Comparison of ENCODE assay signal across 28 cellular contexts in genomic region chr2:179946346-179946745, GRCh38.
"Had no signal": no experiment of that assay in that cellular context is flagged by ENCODE, and none has a peak within 500 bp of the region (broad histone marks: within the 10 kb centered on the region; RNA-seq: fewer than 3 reads in every experiment).

No MANE protein-coding gene starts in this region.

- H3K27me3 ChIP-seq: colonic mucosa, dorsolateral prefrontal cortex, esophagus muscularis mucosa, esophagus squamous epithelium, foreskin keratinocyte, gastrocnemius medialis, gastroesophageal sphincter, heart left ventricle, heart right ventricle had no signal

- H3K4me1 ChIP-seq: colonic mucosa, esophagus muscularis mucosa, esophagus squamous epithelium, foreskin keratinocyte, gastrocnemius medialis, gastroesophageal sphincter, heart left ventricle, heart right ventricle had no signal

- DNase-seq: colonic mucosa; cortex of kidney; dermis blood vessel endothelial cell; effector CD4-positive, alpha-beta T cell; effector CD8-positive, alpha-beta T cell; effector memory CD4-positive, alpha-beta T cell; effector memory CD8-positive, alpha-beta T cell; endodermal cell; erythroblast; esophagus squamous epithelium; foreskin fibroblast; foreskin keratinocyte; foreskin melanocyte; gastrocnemius medialis; glutamatergic neuron; head of caudate nucleus; heart right ventricle had no signal

- H3K4me3 ChIP-seq: colonic mucosa, coronary artery, dorsolateral prefrontal cortex, esophagus muscularis mucosa, esophagus squamous epithelium, gastrocnemius medialis, gastroesophageal sphincter, heart left ventricle, heart right ventricle had no signal

- H3K27ac ChIP-seq: colonic mucosa, coronary artery, epithelial cell of prostate, esophagus muscularis mucosa, esophagus squamous epithelium, foreskin keratinocyte, gastrocnemius medialis, gastroesophageal sphincter, heart left ventricle, heart right ventricle had no signal

- FAIRE-seq: colon, endometrium, endothelial cell of umbilical vein, frontal cortex had no signal

- H3K9me3 ChIP-seq: colonic mucosa, esophagus muscularis mucosa, esophagus squamous epithelium, gastrocnemius medialis, gastroesophageal sphincter, heart left ventricle, heart right ventricle had no signal

- H3K36me3 ChIP-seq: colonic mucosa had no signal

- ATAC-seq: effector memory CD8-positive, alpha-beta T cell; esophagus mucosa; foreskin keratinocyte; gastrocnemius medialis; gastroesophageal sphincter; heart left ventricle; heart right ventricle had no signal
